11 cellular contexts compared by ENCODE assay signal in genomic region chr1:16396591-16396990, GRCh38. TPM values are rescaled to one million over a fixed set of nuclear protein-coding genes. Genes with fewer than 3 reads are reported as not detected.
DNase-seq lines count a peak whose midpoint lies in the region; ATAC-seq and TF ChIP-seq lines count a peak whose summit lies in the region.
"Had no signal": no experiment of that assay in that cellular context is flagged by ENCODE, and none has a peak within 500 bp of the region (broad histone marks: within the 10 kb centered on the region; RNA-seq: fewer than 3 reads in every experiment).

No MANE protein-coding gene starts in this region.

- H3K4me1 ChIP-seq in SK-N-SH (ENCODE audit: control insufficient read depth in 1 of 2, insufficient read depth in 2 of 2, low read depth in 1 of 2, low read length in 1 of 2) (peaks cover 6 to 12% of the 10 kb centered on the region in 2 experiments; a peak in 3 of 4 replicates), skeletal muscle satellite cell (ENCODE audit: control insufficient read depth, insufficient read depth, low read length) (peaks cover 46% of the 10 kb centered on the region)

- H3K4me3 ChIP-seq in SK-N-SH (ENCODE audit: low read depth in 2 of 2, low read length in 1 of 2) (no peak overlapping the region), skeletal muscle satellite cell (ENCODE audit: low read length) (no peak overlapping the region)
- H3K4me3 ChIP-seq: dorsolateral prefrontal cortex, thoracic aorta had no signal

- CTCF ChIA-PET in SK-N-SH (lab: Yijun Ruan, JAX): no interaction called here

- TF ChIP-seq RAD21 in SK-N-SH (IDR thresholded peaks at IDR 0.05; ENCODE audit: low read length): no peak

- TF ChIP-seq CTCF in SK-N-SH (IDR thresholded peaks at IDR 0.05) (no peak), mesothelial cell of epicardium (IDR thresholded peaks at IDR 0.05; ENCODE audit: unreplicated experiment) (no peak)

- H3K9me2 ChIP-seq in SK-N-SH: no peaks in the 10 kb centered on the region

- no peak overlapping the region for H3K4me2 ChIP-seq in SK-N-SH
- H3K4me2 ChIP-seq in skeletal muscle satellite cell (ENCODE audit: low read length): peak overlapping the region; percentile 42

- H3K36me3 ChIP-seq in SK-N-SH (replicated peaks in 1 of 2; ENCODE audit: control insufficient read depth in 1 of 2, insufficient read depth in 2 of 2, low read length in 1 of 2) (peaks cover 12 to 52% of the 10 kb centered on the region in 2 experiments), skeletal muscle satellite cell (ENCODE audit: insufficient read depth, low read length) (peaks cover 42% of the 10 kb centered on the region)

- no peak for TF ChIP-seq EP300 in SK-N-SH (IDR thresholded peaks at IDR 0.05; ENCODE audit: borderline replicate concordance in 1 of 2, low read depth in 1 of 2, low read length in 1 of 2)

- H3K27me3 Mint-ChIP-seq in mesothelial cell of epicardium (ENCODE audit: low read depth): no peaks in the 10 kb centered on the region
- H3K27me3 Mint-ChIP-seq: B cell had no signal

- peaks cover 16% of the 10 kb centered on the region for H3K36me3 Mint-ChIP-seq in mesothelial cell of epicardium

- H3K79me2 ChIP-seq in SK-N-SH (ENCODE audit: insufficient read depth): peaks cover 48% of the 10 kb centered on the region

- H3K4me3 Mint-ChIP-seq in mesothelial cell of epicardium: no peak overlapping the region
- H3K4me3 Mint-ChIP-seq: B cell had no signal

- POLR2A ChIA-PET in SK-N-SH (lab: Yijun Ruan, JAX): no interaction called here

- H3K9ac ChIP-seq in SK-N-SH (no peak overlapping the region), skeletal muscle satellite cell (ENCODE audit: low read depth, low read length) (no peak overlapping the region)

- H2AFZ ChIP-seq in SK-N-SH (ENCODE audit: low read depth): no peak overlapping the region

- H3K27ac Mint-ChIP-seq in mesothelial cell of epicardium: no peak overlapping the region
- H3K27ac Mint-ChIP-seq: B cell had no signal

- H3K27ac ChIP-seq in SK-N-SH (ENCODE audit: low read depth in 2 of 2, low read length in 1 of 2): peak overlapping the region; percentile 40 to 51; a peak in 2 of 4 replicates
- H3K27ac ChIP-seq: thoracic aorta had no signal

- H4K20me1 ChIP-seq in SK-N-SH (ENCODE audit: insufficient read depth): peaks cover 30% of the 10 kb centered on the region

- H3F3A ChIP-seq in SK-N-SH (replicated peaks; ENCODE audit: insufficient read depth): peaks cover 2% of the 10 kb centered on the region

- DNase-seq in NCI-H524 (lab: John Stamatoyannopoulos, UW) (peak; percentile 3 to 38), NCI-H524 treated with DMSO at 0.1 percent for 48 hours (lab: John Stamatoyannopoulos, UW) (no peak), SK-N-SH (no peak), fibroblast of gingiva (ENCODE audit: low read depth) (peak; percentile 78), mesothelial cell of epicardium (ENCODE audit: low spot score in 2 of 2, unreplicated experiment in 2 of 2) (no peak), GM19238 (ENCODE audit: insufficient read length, low spot score) (no peak)

- WGBS in SK-N-SH (ENCODE audit: low lambda C conversion rate): 17% methylated on average over 2 of the region's 7 CpGs

- no peak for ATAC-seq in HG02852 (IDR thresholded peaks at IDR 0.05; ENCODE audit: unreplicated experiment)

- peaks cover 3% of the 10 kb centered on the region for H3K4me1 Mint-ChIP-seq in mesothelial cell of epicardium

- H3K27me3 ChIP-seq in SK-N-SH (ENCODE audit: insufficient read depth): no peaks in the 10 kb centered on the region
- no peaks in the 10 kb centered on the region for H3K27me3 ChIP-seq in skeletal muscle satellite cell (ENCODE audit: control insufficient read depth, insufficient read depth, low read length)
- H3K27me3 ChIP-seq: dorsolateral prefrontal cortex had no signal

- H3K9me3 Mint-ChIP-seq in mesothelial cell of epicardium: no peaks in the 10 kb centered on the region

- H3K9me3 ChIP-seq in SK-N-SH (no peaks in the 10 kb centered on the region), skeletal muscle satellite cell (replicated peaks; ENCODE audit: low read length) (no peaks in the 10 kb centered on the region)
- H3K9me3 ChIP-seq: thoracic aorta had no signal

TF ChIP-seq in SK-N-SH, 30 proteins besides CTCF, POLR2A, EP300 and RAD21:
- TF ChIP-seq MAX (IDR thresholded peaks at IDR 0.05; ENCODE audit: low read depth) (peak; percentile 81), IRF3 (IDR thresholded peaks at IDR 0.05; ENCODE audit: low read depth, low read length) (no peak), FOXM1 (IDR thresholded peaks at IDR 0.05; ENCODE audit: low read depth) (no peak), NFIC (IDR thresholded peaks at IDR 0.05; ENCODE audit: borderline replicate concordance) (peak; percentile 11; the same call in 1 of the 2 replicates), FOSL2 (IDR thresholded peaks at IDR 0.05; ENCODE audit: borderline replicate concordance, low read depth) (peak; percentile 20; the same call in 1 of the 2 replicates)

RNA-seq across cellular contexts. Expression of gene SZRD1, which starts 29.5 kb away (rescaled TPM):
- 100 and 119 TPM in 2 replicates for polyA plus RNA-seq in SK-N-SH (2012; rRNA removed)
- 79.5 and 109 TPM in 2 replicates for polyA plus RNA-seq in SK-N-SH (2012; cell fraction: cytosol; rRNA removed)
- polyA plus RNA-seq in SK-N-SH (2012; cell fraction: nucleus; rRNA removed): 51.0 and 70.5 TPM in 2 replicates
- 63.1 and 70.8 TPM in 2 replicates for total RNA-seq in skeletal muscle satellite cell (2012; rRNA removed)
- total RNA-seq in mesothelial cell of epicardium: 116 to 121 TPM (median 119 TPM) in 3 replicates

RNA-seq across cellular contexts. Expression of gene SPATA21, which starts 40.6 kb away (rescaled TPM):
- polyA plus RNA-seq in SK-N-SH (2012; rRNA removed): 0.10 TPM in 1 of 2 replicates, not detected in the other
- polyA plus RNA-seq in SK-N-SH (2012; cell fraction: cytosol; rRNA removed): 0.08 TPM in 2 replicates
- 0.05 and 0.18 TPM in 2 replicates for polyA plus RNA-seq in SK-N-SH (2012; cell fraction: nucleus; rRNA removed)
- total RNA-seq in skeletal muscle satellite cell (2012; rRNA removed): not detected in 2 replicates
- total RNA-seq in mesothelial cell of epicardium: 0.16 to 0.20 TPM in 2 of 3 replicates, not detected in the other
- total RNA-seq: B cell, thoracic aorta had no signal

RNA-seq across cellular contexts. Expression of gene NECAP2, which starts 43.9 kb away (rescaled TPM):
- polyA plus RNA-seq in SK-N-SH (2012; rRNA removed): 100.0 and 116 TPM in 2 replicates
- polyA plus RNA-seq in SK-N-SH (2012; cell fraction: cytosol; rRNA removed): 87.0 and 99.7 TPM in 2 replicates
- 84.0 and 90.1 TPM in 2 replicates for polyA plus RNA-seq in SK-N-SH (2012; cell fraction: nucleus; rRNA removed)
- 58.3 and 62.7 TPM in 2 replicates for total RNA-seq in skeletal muscle satellite cell (2012; rRNA removed)
- 43.7 to 46.7 TPM (median 44.1 TPM) in 3 replicates for total RNA-seq in mesothelial cell of epicardium

RNA-seq across cellular contexts. Expression of gene FBXO42, which starts 44.3 kb away (rescaled TPM):
- 8.6 and 10.3 TPM in 2 replicates for polyA plus RNA-seq in SK-N-SH (2012; rRNA removed)
- 6.0 and 7.3 TPM in 2 replicates for polyA plus RNA-seq in SK-N-SH (2012; cell fraction: cytosol; rRNA removed)
- 25.0 and 26.3 TPM in 2 replicates for polyA plus RNA-seq in SK-N-SH (2012; cell fraction: nucleus; rRNA removed)
- total RNA-seq in skeletal muscle satellite cell (2012; rRNA removed): 9.4 and 9.9 TPM in 2 replicates
- 24.4 to 28.8 TPM (median 25.5 TPM) in 3 replicates for total RNA-seq in mesothelial cell of epicardium

Comparison
In these comparisons a context has a peak if more than half of its experiments do, and no peak if none do; other contexts are left out.
1. DNase-seq: peak in NCI-H524 (2 of 2) and fibroblast of gingiva (single experiment); none in NCI-H524 treated with DMSO at 0.1 percent for 48 hours (single experiment), SK-N-SH (single experiment), mesothelial cell of epicardium (0 of 2) and GM19238 (single experiment).